8 cellular contexts compared by ENCODE assay signal in genomic region chr9:113593682-113594281, GRCh38.
DNase-seq lines count a peak whose midpoint lies in the region; ATAC-seq, FAIRE-seq and TF ChIP-seq lines count a peak whose summit lies in the region.

No MANE protein-coding gene starts in this region.

- POLR2A ChIA-PET in RWPE1 (lab: Yijun Ruan, JAX; ENCODE audit: low non-redundant PET), result interaction anchor here (0.5 to 1.1 kb wide), 3 partner anchors 56 to 199 kb away, joined by 3 to 5 read pairs (median 4); no protein-coding TSS in a partner anchor
- POLR2A ChIA-PET in H1 (lab: Charles Lee; ENCODE audit: partially characterized antibody), result interaction anchor here (0.6 to 4.4 kb wide), 24 partner anchors 9 to 284 kb away, joined by 3 to 46 read pairs (median 4); partner anchors contain the start of genes C9orf43 and POLE3
- POLR2A ChIA-PET in activated CD4-positive, alpha-beta memory T cell treated with anti-CD3 and anti-CD28 coated beads for 36 hours (lab: Charles Lee), result interaction anchor here (1.1 to 1.5 kb wide), 2 partner anchors 61 to 63 kb away, joined by 3 to 6 read pairs; no protein-coding TSS in a partner anchor

- peaks cover 10 to 23% (median 15%) of the 10 kb centered on the region in 4 experiments for H3K4me1 ChIP-seq in H1 (replicated peaks in 1 of 4; ENCODE audit: control insufficient read depth in 3 of 4, insufficient read depth in 4 of 4, low read length in 3 of 4)
- peaks cover 5 to 55% (median 44%) of the 10 kb centered on the region in 4 donors for H3K4me1 ChIP-seq in liver (ENCODE audit: control insufficient read depth in 4 of 4, insufficient read depth in 4 of 4, low read length in 3 of 4)

- no peak overlapping the region for H3K4me3 Mint-ChIP-seq in activated CD8-positive, alpha-beta memory T cell treated with anti-CD3 and anti-CD28 coated beads, Interleukin-2, amount 10 ng/mL, durations not matched to agents 7 days and 5 days
- no peak overlapping the region for H3K4me3 Mint-ChIP-seq in activated CD4-positive, alpha-beta memory T cell treated with anti-CD3 and anti-CD28 coated beads for 36 hours

- intact Hi-C loops in activated CD4-positive, alpha-beta memory T cell treated with anti-CD3 and anti-CD28 coated beads for 36 hours (cut with micrococcal nuclease), result loop anchor here (1.0 kb wide), 1 partner anchor 30 kb away; no protein-coding TSS in a partner anchor

- H2BK20ac ChIP-seq in H1 (ENCODE audit: low read length), result 0 out of 2 replicates have a peak overlapping the region, but pooled peaks have one; percentile 5

- H3K27me3 ChIP-seq in H1 (replicated peaks in 1 of 4; ENCODE audit: control insufficient read depth in 3 of 4, extremely low read depth in 1 of 4, insufficient read depth in 3 of 4, low read length in 3 of 4), result no peaks in the 10 kb centered on the region
- H3K27me3 ChIP-seq in liver (ENCODE audit: control insufficient read depth in 4 of 4, insufficient read depth in 4 of 4, low read length in 3 of 4), result no peaks in the 10 kb centered on the region

- peaks cover 28% of the 10 kb centered on the region for H3K4me1 Mint-ChIP-seq in activated CD8-positive, alpha-beta memory T cell treated with anti-CD3 and anti-CD28 coated beads, Interleukin-2, amount 10 ng/mL, durations not matched to agents 7 days and 5 days
- peaks cover 27% of the 10 kb centered on the region for H3K4me1 Mint-ChIP-seq in activated CD4-positive, alpha-beta memory T cell treated with anti-CD3 and anti-CD28 coated beads for 36 hours (ENCODE audit: low read depth)

- peaks cover 8% of the 10 kb centered on the region; the same call in 1 of the 2 replicates for H3K23me2 ChIP-seq in H1 (ENCODE audit: low read depth, low read length)

- TF ChIP-seq RAD21 in H1 (IDR thresholded peaks at IDR 0.05 in 1 of 2, conservative IDR thresholded peaks at IDR 0.05 in 1 of 2; ENCODE audit: low read depth in 2 of 2, low read length in 2 of 2) (peak in 1 of 2 experiments; percentile 3; a peak in 1 of 4 replicates), liver (IDR thresholded peaks at IDR 0.05) (peak; percentile 49 to 70)

- no peak overlapping the region for H3K14ac ChIP-seq in H1 (ENCODE audit: insufficient read length)

- H4K8ac ChIP-seq in H1 (ENCODE audit: extremely low read depth, insufficient read depth, low read length), result no peak overlapping the region

- peak overlapping the region; percentile 66; the same call in 1 of the 2 replicates for H2BK5ac ChIP-seq in H1 (ENCODE audit: low read depth, low read length)

- peak overlapping the region; percentile 88 to 90 for H3K4me2 ChIP-seq in H1 (ENCODE audit: insufficient read depth in 1 of 2, low read depth in 2 of 2, low read length in 2 of 2)

- H2AK5ac ChIP-seq in H1 (ENCODE audit: low read depth, low read length), result no peak overlapping the region

- no peak overlapping the region for H4K5ac ChIP-seq in H1 (ENCODE audit: insufficient read length, low read depth, low read length)

- peak overlapping the region; percentile 72 for H3K27ac ChIP-seq in RWPE1
- H3K27ac ChIP-seq in H1 (ENCODE audit: low read depth, low read length), result peak overlapping the region; percentile 52
- H3K27ac ChIP-seq in liver (ENCODE audit: low read depth in 1 of 2, low read length in 2 of 2), result peak overlapping the region; percentile 87 to 89
- peak overlapping the region; percentile 67 for H3K27ac ChIP-seq in substantia nigra (ENCODE audit: low read depth, low read length, poor library complexity, severe bottlenecking)

- H2AFZ ChIP-seq in H1 (ENCODE audit: low read length), result no peak overlapping the region

- TF ChIP-seq CTCF in RWPE1 (conservative IDR thresholded peaks at IDR 0.05; ENCODE audit: low read depth), result no peak
- no peak for TF ChIP-seq CTCF in H1 (IDR thresholded peaks at IDR 0.05; ENCODE audit: control extremely low read depth in 1 of 3, insufficient read depth in 1 of 3, low read depth in 1 of 3, low read length in 3 of 3)
- TF ChIP-seq CTCF in liver (IDR thresholded peaks at IDR 0.05; ENCODE audit: low read depth, low read length, missing input control), result no peak

- ATAC-seq in activated CD8-positive, alpha-beta memory T cell treated with anti-CD3 and anti-CD28 coated beads, Interleukin-2, amount 10 ng/mL, durations not matched to agents 7 days and 5 days, result peak; percentile 25
- ATAC-seq in HG02981 (IDR thresholded peaks at IDR 0.05; ENCODE audit: unreplicated experiment), result peak; percentile 77

- TF ChIP-seq EP300 in H1 (IDR thresholded peaks at IDR 0.05; ENCODE audit: borderline replicate concordance in 1 of 2, low read depth in 2 of 2, low read length in 2 of 2), result peak in 1 of 2 experiments; percentile 78; a peak in 1 of 3 replicates

- H3K36me3 ChIP-seq in H1 (ENCODE audit: control insufficient read depth in 2 of 4, insufficient read depth in 4 of 4, low read length in 3 of 4) (peaks cover 4 to 22% (median 9%) of the 10 kb centered on the region in 4 experiments; a peak in 5 of 8 replicates), liver (ENCODE audit: control insufficient read depth in 4 of 4, insufficient read depth in 3 of 4, low read depth in 1 of 4, low read length in 3 of 4) (peaks cover 7 to 25% (median 16%) of the 10 kb centered on the region in 4 donors)

- H3K9me3 ChIP-seq in H1 (ENCODE audit: insufficient read depth in 2 of 2, low read depth in 1 of 2, low read length in 1 of 2), result no peaks in the 10 kb centered on the region
- H3K9me3 ChIP-seq in liver (ENCODE audit: control insufficient read depth in 4 of 4, low read length in 3 of 4), result no peaks in the 10 kb centered on the region

- peaks cover 1 to 2% of the 10 kb centered on the region in 2 experiments for H4K20me1 ChIP-seq in H1 (replicated peaks in 1 of 2; ENCODE audit: control insufficient read depth in 1 of 2, insufficient read depth in 2 of 2, low read length in 2 of 2)

- H2BK120ac ChIP-seq in H1 (replicated peaks; ENCODE audit: low read depth, low read length), result peak overlapping the region; percentile 7

- WGBS in H1 (ENCODE audit: extremely low coverage in 1 of 2, insufficient coverage in 1 of 2, insufficient read length in 1 of 2, insufficient replicate concordance in 2 of 2, low coverage in 1 of 2, low lambda C conversion rate in 2 of 2, missing lambda C conversion rate in 1 of 2), 2 experiments, result 1% methylated on average over 14 of the region's 15 CpGs; no CpG with 5 or more reads in 1 of the 2 experiments
- 9% methylated on average over 15 of the region's 15 CpGs for WGBS in liver

- peak; percentile 32 for FAIRE-seq in H1 (lab: Jason Lieb, UNC)

- no peak overlapping the region for H3K4ac ChIP-seq in H1 (replicated peaks; ENCODE audit: insufficient read length, low read depth, low read length)

- no peak overlapping the region for H2BK12ac ChIP-seq in H1 (ENCODE audit: low read depth, low read length)

- peaks cover 15% of the 10 kb centered on the region; the same call in 1 of the 2 replicates for H3K79me1 ChIP-seq in H1 (ENCODE audit: low read depth, low read length)

- no peak overlapping the region for H3K23ac ChIP-seq in H1 (ENCODE audit: insufficient read length)

- DNase-seq in activated CD8-positive, alpha-beta memory T cell treated with anti-CD3 and anti-CD28 coated beads, Interleukin-2, amount 10 ng/mL, durations not matched to agents 7 days and 5 days, result no peak
- DNase-seq in activated CD8-positive, alpha-beta memory T cell treated with anti-CD3 and anti-CD28 coated beads, Interleukin-2, amount 50 U/mL, for 4 hours, result no peak
- DNase-seq in RWPE1 (ENCODE audit: low spot score) (peak; percentile 98), H1 (ENCODE audit: low read depth in 1 of 2, low spot score in 2 of 2) (peak; percentile 86 to 94), substantia nigra (lab: John Stamatoyannopoulos, UW) (peak in 47 of 49 donors; percentile 33 to 92 (median 81))
- no peak for DNase-seq in activated CD4-positive, alpha-beta memory T cell treated with anti-CD3 and anti-CD28 coated beads for 36 hours

- no peak overlapping the region for H3K56ac ChIP-seq in H1 (replicated peaks; ENCODE audit: insufficient read length, low read depth, low read length)

- H3K9me3 Mint-ChIP-seq in activated CD8-positive, alpha-beta memory T cell treated with anti-CD3 and anti-CD28 coated beads, Interleukin-2, amount 10 ng/mL, durations not matched to agents 7 days and 5 days (ENCODE audit: low read depth), result no peaks in the 10 kb centered on the region
- H3K9me3 Mint-ChIP-seq in activated CD4-positive, alpha-beta memory T cell treated with anti-CD3 and anti-CD28 coated beads for 36 hours, result no peaks in the 10 kb centered on the region

- H2BK15ac ChIP-seq in H1 (ENCODE audit: low read length), result no peak overlapping the region

- H3K27ac Mint-ChIP-seq in activated CD8-positive, alpha-beta memory T cell treated with anti-CD3 and anti-CD28 coated beads, Interleukin-2, amount 10 ng/mL, durations not matched to agents 7 days and 5 days, result peak overlapping the region; percentile 24
- H3K27ac Mint-ChIP-seq in activated CD4-positive, alpha-beta memory T cell treated with anti-CD3 and anti-CD28 coated beads for 36 hours, result no peak overlapping the region

- H3K9ac ChIP-seq in H1 (replicated peaks in 1 of 4; ENCODE audit: extremely low read depth in 1 of 4, low read depth in 3 of 4, low read length in 3 of 4) (peak overlapping the region; percentile 35 to 60 (median 58)), liver (ENCODE audit: low read depth in 1 of 2, low read length in 2 of 2) (peak overlapping the region; percentile 82 to 90)

- TF ChIP-seq POLR2A in H1 (IDR thresholded peaks at IDR 0.05; ENCODE audit: control extremely low read depth in 1 of 2, low read depth in 2 of 2, low read length in 2 of 2), result peak in 1 of 2 experiments; percentile 94; a peak in 2 of 3 replicates

- H4K91ac ChIP-seq in H1 (replicated peaks; ENCODE audit: insufficient read length, low read length), result no peak overlapping the region

- peak overlapping the region; percentile 43 to 72 (median 65) for H3K4me3 ChIP-seq in H1 (ENCODE audit: extremely low read depth in 1 of 4, insufficient read depth in 2 of 4, low read depth in 3 of 4, low read length in 4 of 4)
- H3K4me3 ChIP-seq in liver (ENCODE audit: low read depth in 1 of 3, low read length in 3 of 3), result peak overlapping the region; percentile 67 to 87 (median 83)

- CTCF ChIA-PET in activated CD8-positive, alpha-beta memory T cell treated with anti-CD3 and anti-CD28 coated beads, Interleukin-2, amount 10 ng/mL, durations not matched to agents 7 days and 5 days (lab: Charles Lee), result interaction anchor here (1.2 to 16.7 kb wide), 5 partner anchors 11 to 147 kb away, joined by 3 to 230 read pairs (median 17); no protein-coding TSS in a partner anchor
- CTCF ChIA-PET in RWPE1 (lab: Yijun Ruan, JAX), result interaction anchor here (0.8 to 5.0 kb wide), 3 partner anchors 62 to 147 kb away, joined by 5 to 116 read pairs (median 5); no protein-coding TSS in a partner anchor
- CTCF ChIA-PET in H1 (lab: Charles Lee; ENCODE audit: partially characterized antibody), result interaction anchor here (0.6 to 28.3 kb wide), 14 partner anchors 9 to 673 kb away, joined by 3 to 1065 read pairs (median 4); no protein-coding TSS in a partner anchor
- CTCF ChIA-PET in activated CD4-positive, alpha-beta memory T cell treated with anti-CD3 and anti-CD28 coated beads for 36 hours (lab: Charles Lee), result interaction anchor here (0.8 to 18.9 kb wide), 5 partner anchors 9 to 147 kb away, joined by 3 to 580 read pairs (median 63); no protein-coding TSS in a partner anchor

- H3K36me3 Mint-ChIP-seq in activated CD8-positive, alpha-beta memory T cell treated with anti-CD3 and anti-CD28 coated beads, Interleukin-2, amount 10 ng/mL, durations not matched to agents 7 days and 5 days, result peaks cover 6% of the 10 kb centered on the region
- peaks cover 34% of the 10 kb centered on the region for H3K36me3 Mint-ChIP-seq in activated CD4-positive, alpha-beta memory T cell treated with anti-CD3 and anti-CD28 coated beads for 36 hours

- peaks cover 0 to 11% of the 10 kb centered on the region in 2 experiments; a peak in 1 of 4 replicates for H3K79me2 ChIP-seq in H1 (ENCODE audit: control insufficient read depth in 1 of 2, insufficient read depth in 2 of 2, low read length in 2 of 2)

- H3K27me3 Mint-ChIP-seq in activated CD8-positive, alpha-beta memory T cell treated with anti-CD3 and anti-CD28 coated beads, Interleukin-2, amount 10 ng/mL, durations not matched to agents 7 days and 5 days, result no peaks in the 10 kb centered on the region
- H3K27me3 Mint-ChIP-seq in activated CD4-positive, alpha-beta memory T cell treated with anti-CD3 and anti-CD28 coated beads for 36 hours, result no peaks in the 10 kb centered on the region

- H3K18ac ChIP-seq in H1 (ENCODE audit: extremely low read depth, low read length), result peak overlapping the region; percentile 82

Comparison
In these comparisons a context has a peak if more than half of its experiments do, and no peak if none do; other contexts are left out.
1. DNase-seq: peak in RWPE1 (single experiment), H1 (2 of 2) and substantia nigra (47 of 49); none in activated CD8-positive, alpha-beta memory T cell treated with anti-CD3 and anti-CD28 coated beads, Interleukin-2, amount 10 ng/mL, durations not matched to agents 7 days and 5 days (single experiment), activated CD8-positive, alpha-beta memory T cell treated with anti-CD3 and anti-CD28 coated beads, Interleukin-2, amount 50 U/mL, for 4 hours (single experiment) and activated CD4-positive, alpha-beta memory T cell treated with anti-CD3 and anti-CD28 coated beads for 36 hours (single experiment).
2. Peak in every context shown above with its lines, with median percentiles within 50 percentile points of each other: H3K27ac ChIP-seq.